ENCODE assay signal across 8 cellular contexts in the genomic region with DNA sequence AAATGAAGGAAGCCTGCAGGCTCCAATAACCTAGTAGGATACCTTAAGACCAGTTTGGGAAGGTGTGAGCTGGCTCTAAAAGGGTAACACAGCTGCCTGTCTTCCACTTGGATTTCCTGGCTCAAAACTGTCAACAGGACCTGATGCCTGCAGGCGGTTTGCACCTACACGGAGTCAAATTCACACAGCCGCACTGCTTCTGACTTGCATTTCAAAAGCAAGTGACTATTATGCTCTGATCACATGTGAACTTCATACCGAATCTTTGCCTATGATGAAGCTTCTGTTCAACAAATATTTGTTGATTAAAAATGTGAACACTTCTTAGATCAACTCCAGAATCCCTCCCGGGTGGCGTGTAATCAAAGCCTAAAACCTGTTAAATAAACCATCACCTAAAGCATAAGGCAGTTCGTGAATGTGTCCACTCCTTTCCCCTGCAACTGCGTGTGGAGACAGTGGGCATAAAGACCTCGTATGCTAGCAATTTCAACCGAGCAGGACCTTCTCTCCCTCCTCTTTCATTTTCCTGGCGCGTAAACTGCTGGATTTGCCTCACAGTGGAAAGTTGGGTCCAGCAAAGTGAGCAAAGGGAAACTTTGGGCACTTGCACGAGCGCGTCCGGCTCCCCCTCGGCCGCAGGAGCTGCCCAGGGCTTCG. TPM values are rescaled to one million over a fixed set of nuclear protein-coding genes. Genes with fewer than 3 reads are reported as not detected.
DNase-seq lines count a peak whose midpoint lies in the region; ATAC-seq and TF ChIP-seq lines count a peak whose summit lies in the region.

No MANE protein-coding gene starts in this region.

- no peak overlapping the region for H3K27ac ChIP-seq in CD4-positive, alpha-beta memory T cell (ENCODE audit: low read depth, low read length)

- H3K36me3 ChIP-seq in CD4-positive, alpha-beta memory T cell (ENCODE audit: insufficient read depth, low read length): no peaks in the 10 kb centered on the region

- TF ChIP-seq CTCF in choroid plexus epithelial cell (conservative IDR thresholded peaks at IDR 0.05; ENCODE audit: low read depth, low read length): no peak

- H3K36me3 Mint-ChIP-seq in CD4-positive, alpha-beta memory T cell: no peaks in the 10 kb centered on the region
- no peaks in the 10 kb centered on the region for H3K36me3 Mint-ChIP-seq in natural killer cell treated with Interleukin-12 subunit alpha and Interleukin-12 subunit beta and Interleukin-15 and Interleukin-18, amount 100 ng/mL, for 72 hours

- H3K27me3 Mint-ChIP-seq in CD4-positive, alpha-beta memory T cell: peaks cover 40 to 65% of the 10 kb centered on the region in 2 donors
- peaks cover 51 to 61% of the 10 kb centered on the region in 2 donors for H3K27me3 Mint-ChIP-seq in natural killer cell treated with Interleukin-12 subunit alpha and Interleukin-12 subunit beta and Interleukin-15 and Interleukin-18, amount 100 ng/mL, for 72 hours

- in situ Hi-C loops in KBM-7 (cut with MboI; ENCODE audit: low pct_unique_long_range_greater_than_20kb, low sequenced_read_pairs): no loop called here

- intact Hi-C loops in CD4-positive, alpha-beta memory T cell (cut with micrococcal nuclease): no loop called here

- peak overlapping the region; percentile 49 to 78 (median 67) for H3K4me3 Mint-ChIP-seq in CD4-positive, alpha-beta memory T cell
- H3K4me3 Mint-ChIP-seq in natural killer cell treated with Interleukin-12 subunit alpha and Interleukin-12 subunit beta and Interleukin-15 and Interleukin-18, amount 100 ng/mL, for 72 hours: peak overlapping the region; percentile 59

- H3K4me3 ChIP-seq in CD4-positive, alpha-beta memory T cell (ENCODE audit: low read length in 2 of 2): no peak overlapping the region
- peak overlapping the region; percentile 14 for H3K4me3 ChIP-seq in choroid plexus epithelial cell (ENCODE audit: low read depth, low read length)

- peaks cover 22% of the 10 kb centered on the region for H3K27me3 ChIP-seq in CD4-positive, alpha-beta memory T cell (ENCODE audit: insufficient read depth, low read length)

- no peak overlapping the region for H3K27ac Mint-ChIP-seq in CD4-positive, alpha-beta memory T cell
- H3K27ac Mint-ChIP-seq in natural killer cell treated with Interleukin-12 subunit alpha and Interleukin-12 subunit beta and Interleukin-15 and Interleukin-18, amount 100 ng/mL, for 72 hours: no peak overlapping the region

- no peaks in the 10 kb centered on the region for H3K9me3 Mint-ChIP-seq in CD4-positive, alpha-beta memory T cell
- H3K9me3 Mint-ChIP-seq in natural killer cell treated with Interleukin-12 subunit alpha and Interleukin-12 subunit beta and Interleukin-15 and Interleukin-18, amount 100 ng/mL, for 72 hours: no peaks in the 10 kb centered on the region

- DNase-seq in CD4-positive, alpha-beta memory T cell: no peak
- DNase-seq in KBM-7 (peak; percentile 5), choroid plexus epithelial cell (ENCODE audit: low read depth) (no peak), HUDEP-2 (lab: John Stamatoyannopoulos, UW; ENCODE audit: unreplicated experiment in 76 of 76) (no peak)
- DNase-seq in natural killer cell treated with Interleukin-12 subunit alpha and Interleukin-12 subunit beta and Interleukin-15 and Interleukin-18, amount 100 ng/mL, for 72 hours (ENCODE audit: low spot score): no peak
- DNase-seq in activated CD4-positive, CD25-positive, alpha-beta regulatory T cell (lab: John Stamatoyannopoulos, UW): no peak

- POLR2A ChIA-PET in CD4-positive, alpha-beta memory T cell (lab: Charles Lee; ENCODE audit: partially characterized antibody): no interaction called here

- CTCF ChIA-PET in CD4-positive, alpha-beta memory T cell (lab: Charles Lee; ENCODE audit: partially characterized antibody): no interaction called here

- H3K4me1 Mint-ChIP-seq in CD4-positive, alpha-beta memory T cell: peaks cover 3 to 14% (median 5%) of the 10 kb centered on the region in 4 donors
- peaks cover 3 to 4% of the 10 kb centered on the region in 2 donors for H3K4me1 Mint-ChIP-seq in natural killer cell treated with Interleukin-12 subunit alpha and Interleukin-12 subunit beta and Interleukin-15 and Interleukin-18, amount 100 ng/mL, for 72 hours (ENCODE audit: low read depth in 2 of 2)

- H3K4me1 ChIP-seq in CD4-positive, alpha-beta memory T cell (ENCODE audit: insufficient read depth, low read length): peaks cover 9% of the 10 kb centered on the region

- H3K9me3 ChIP-seq in CD4-positive, alpha-beta memory T cell (ENCODE audit: control insufficient read depth in 1 of 2, low read length in 2 of 2): no peaks in the 10 kb centered on the region

- ATAC-seq in natural killer cell treated with Interleukin-12 subunit alpha and Interleukin-12 subunit beta and Interleukin-15 and Interleukin-18, amount 100 ng/mL, for 72 hours: no peak
- no peak for ATAC-seq in HG02678 (IDR thresholded peaks at IDR 0.05; ENCODE audit: unreplicated experiment)
- ATAC-seq in GM21423 (IDR thresholded peaks at IDR 0.05; ENCODE audit: unreplicated experiment): no peak

RNA-seq across cellular contexts. Expression of a gene that starts 0.8 kb away (rescaled TPM):
- total RNA-seq in CD4-positive, alpha-beta memory T cell: 1 to 10 TPM; 1.1 to 1.2 TPM
- polyA plus RNA-seq in CD4-positive, alpha-beta memory T cell: 1 to 10 TPM in 1 of 2 donors, under 1 TPM in 1; 0.25 to 1.3 TPM
- total RNA-seq in natural killer cell treated with Interleukin-12 subunit alpha and Interleukin-12 subunit beta and Interleukin-15 and Interleukin-18, amount 100 ng/mL, for 72 hours: under 1 TPM in 1 of 2 donors, not detected in 1; 0.22 TPM
